In genomic region chr11:66268953-66269906, GRCh38 we compare ENCODE assay signal across 8 cellular contexts. TPM values are rescaled to one million over a fixed set of nuclear protein-coding genes. Genes with fewer than 3 reads are reported as not detected.
DNase-seq lines count a peak whose midpoint lies in the region; ATAC-seq, FAIRE-seq and TF ChIP-seq lines count a peak whose summit lies in the region.

No MANE protein-coding gene starts in this region.

- peak overlapping the region; percentile 94 for H3K4me2 ChIP-seq in A549

- ATAC-seq in A549 (peak in 1 of 2 experiments; percentile 1; a peak in 2 of 6 replicates), aorta (ENCODE audit: low FRiP score) (no peak), GM19023 (IDR thresholded peaks at IDR 0.05; ENCODE audit: unreplicated experiment) (no peak), omental fat pad (ENCODE audit: low FRiP score) (no peak)

- DNase-seq in A549 (ENCODE audit: low read depth in 1 of 2, low spot score in 1 of 2) (peak; percentile 45 to 61), GM12864 (ENCODE audit: low read depth) (no peak), RCC 7860 (ENCODE audit: low spot score) (peak; percentile 23), dedifferentiated amniotic fluid mesenchymal stem cell (ENCODE audit: extremely low spot score) (peak; percentile 27), aorta (no peak), omental fat pad (ENCODE audit: low spot score) (no peak)

- H3K27me3 ChIP-seq in aorta (ENCODE audit: control insufficient read depth in 1 of 2, insufficient read depth in 2 of 2, low read length in 1 of 2) = no peaks in the 10 kb centered on the region

- intact Hi-C loops in aorta (cut with DNase I) = loop anchor here in 1 of 2 donors (10.0 kb wide), 1 partner anchor 194 kb away; the partner anchor contains the start of gene PACS1

- CTCF ChIA-PET in A549 (lab: Yijun Ruan, JAX) = interaction anchor here (1.6 kb wide), 1 partner anchor 9 kb away, joined by 5 read pairs; no protein-coding TSS in a partner anchor

- TF ChIP-seq CTCF in A549 (IDR thresholded peaks at IDR 0.05) = no peak
- TF ChIP-seq CTCF in GM12864 (IDR thresholded peaks at IDR 0.05; ENCODE audit: low read depth, low read length, missing control alignments) = peak; percentile 21
- no peak for TF ChIP-seq CTCF in omental fat pad (IDR thresholded peaks at IDR 0.05)

- FAIRE-seq in A549 (lab: Jason Lieb, UNC) = no peak
- FAIRE-seq in RCC 7860 (lab: Jason Lieb, UNC) = no peak

- H3K4me1 ChIP-seq in A549 = peaks cover 19% of the 10 kb centered on the region
- peaks cover 3% of the 10 kb centered on the region for H3K4me1 ChIP-seq in mesodermal cell (ENCODE audit: control insufficient read depth, insufficient read depth, low read length, poor library complexity, severe bottlenecking)
- peaks cover 0 to 2% of the 10 kb centered on the region in 2 donors for H3K4me1 ChIP-seq in aorta (ENCODE audit: control insufficient read depth in 1 of 2, insufficient read depth in 2 of 2, low read length in 2 of 2)

- peak overlapping the region; percentile 91 to 97 for H3K27ac ChIP-seq in A549
- peak overlapping the region; percentile 91 for H3K27ac ChIP-seq in mesodermal cell (ENCODE audit: low read depth, low read length, severe bottlenecking)
- H3K27ac ChIP-seq in aorta (ENCODE audit: low read depth in 1 of 2, low read length in 2 of 2) = peak overlapping the region in 1 of 2 donors; percentile 41

- H3K36me3 ChIP-seq in mesodermal cell (ENCODE audit: control insufficient read depth, insufficient read depth, low read length) (peaks cover 45% of the 10 kb centered on the region), aorta (ENCODE audit: control insufficient read depth in 1 of 2, insufficient read depth in 2 of 2, low read length in 1 of 2) (peaks cover 2 to 10% of the 10 kb centered on the region in 2 donors)

- no peak for TF ChIP-seq RAD21 in A549 (conservative IDR thresholded peaks at IDR 0.05 in 1 of 2, IDR thresholded peaks at IDR 0.05 in 1 of 2)

- no peak for TF ChIP-seq EP300 in A549 (IDR thresholded peaks at IDR 0.05)

- no peaks in the 10 kb centered on the region for H3K9me3 ChIP-seq in A549
- H3K9me3 ChIP-seq in mesodermal cell (ENCODE audit: control insufficient read depth, low read length) = no peaks in the 10 kb centered on the region
- no peaks in the 10 kb centered on the region for H3K9me3 ChIP-seq in aorta (ENCODE audit: control insufficient read depth, low read length)

- POLR2A ChIA-PET in A549 (lab: Yijun Ruan, JAX) = interaction anchor here (1.0 to 1.2 kb wide), 2 partner anchors 11 to 43 kb away, joined by 3 to 6 read pairs; no protein-coding TSS in a partner anchor

- WGBS in A549 (ENCODE audit: missing lambda C conversion rate) = 7% methylated on average over 32 of the region's 32 CpGs
- WGBS in mesodermal cell (ENCODE audit: insufficient coverage in 2 of 2), 2 experiments = 4 to 5% methylated on average over 26 of the region's 32 CpGs
- WGBS in aorta, 2 donors = 2 to 3% methylated on average over 32 of the region's 32 CpGs

- no peak for TF ChIP-seq POLR2A in A549 (IDR thresholded peaks at IDR 0.05; ENCODE audit: low read length)

- H3K4me3 ChIP-seq in A549 = peak overlapping the region; percentile 93
- H3K4me3 ChIP-seq in GM12864 (ENCODE audit: low read depth, low read length) = peak overlapping the region; percentile 93
- H3K4me3 ChIP-seq in mesodermal cell (ENCODE audit: extremely low read depth, insufficient read depth, low read length, poor library complexity, severe bottlenecking) = peak overlapping the region; percentile 87
- H3K4me3 ChIP-seq in aorta (ENCODE audit: low read length in 2 of 2) = peak overlapping the region; percentile 59 to 77

TF ChIP-seq in A549, 52 proteins besides CTCF, POLR2A, EP300 and RAD21:
- 0 out of 5 replicates have a peak, but pooled peaks of 1 of the 2 experiments have one; percentile 40 for TF ChIP-seq JUN (IDR thresholded peaks at IDR 0.05)
- TF ChIP-seq ZNF302 (CRISPR knock-in tag; IDR thresholded peaks at IDR 0.05) = no peak
- no peak for TF ChIP-seq ATOH8 (CRISPR knock-in tag; IDR thresholded peaks at IDR 0.05; ENCODE audit: low read depth)
- TF ChIP-seq PHF8 (IDR thresholded peaks at IDR 0.05; ENCODE audit: borderline replicate concordance, low read depth) = 0 out of 2 replicates have a peak, but pooled peaks have one; percentile 57
- no peak for TF ChIP-seq ZSCAN20 (CRISPR knock-in tag; IDR thresholded peaks at IDR 0.05)
TF ChIP-seq in A549: peak in this region for 2.

RNA-seq across cellular contexts. Expression of gene RAB1B, which starts 0.8 kb away (rescaled TPM):
- polyA plus RNA-seq in A549 (2011; rRNA removed) (87.8 and 104 TPM in 2 replicates), A549 (2017; fragmentation: RNase III; extraction: RNeasy Plus Mini Kit Qiagen cat#74134 plus additional on column Dnase treatment) (141 to 149 TPM (median 147 TPM) in 3 replicates), aorta (100 to 1,000 TPM; 125 to 130 TPM)
- polyA plus RNA-seq in A549 (2012; cell fraction: cytosol; rRNA removed) = 156 and 206 TPM in 2 replicates
- polyA plus RNA-seq in A549 (2012; cell fraction: nucleus; rRNA removed) = 141 and 147 TPM in 2 replicates
- 147 and 157 TPM in 2 replicates for polyA minus RNA-seq in A549 (2011; rRNA and poly(A)+ RNA removed)
- polyA plus RNA-seq in mesodermal cell (2013, experiment 1 of 2) = 167 TPM
- 137 TPM for polyA plus RNA-seq in mesodermal cell (2013, experiment 2 of 2)
- total RNA-seq in aorta (100 to 1,000 TPM; 102 to 111 TPM), omental fat pad (100 to 1,000 TPM in 1 of 4 donors, 10 to 100 TPM in 3; 74.0 to 107 (median 87.1) TPM)

RNA-seq across cellular contexts. Expression of gene CNIH2, which starts 8.7 kb away (rescaled TPM):
- polyA plus RNA-seq in A549 (2011; rRNA removed) (0.95 and 0.98 TPM in 2 replicates), A549 (2017; fragmentation: RNase III; extraction: RNeasy Plus Mini Kit Qiagen cat#74134 plus additional on column Dnase treatment) (1.1 to 1.5 TPM (median 1.3 TPM) in 3 replicates), aorta (under 1 TPM in 1 of 2 donors, not detected in 1; 0.18 TPM)
- polyA plus RNA-seq in A549 (2012; cell fraction: cytosol; rRNA removed) = 2.2 and 2.3 TPM in 2 replicates
- polyA plus RNA-seq in A549 (2012; cell fraction: nucleus; rRNA removed) = 3.6 and 4.4 TPM in 2 replicates
- polyA minus RNA-seq in A549 (2011; rRNA and poly(A)+ RNA removed) = 0.34 TPM in 1 of 2 replicates, not detected in the other
- 17.0 TPM for polyA plus RNA-seq in mesodermal cell (2013, experiment 1 of 2)
- 12.7 TPM for polyA plus RNA-seq in mesodermal cell (2013, experiment 2 of 2)
- total RNA-seq in aorta (1 to 10 TPM in 1 of 2 donors, under 1 TPM in 1; 0.75 to 1.1 TPM), omental fat pad (not detected)

RNA-seq across cellular contexts. Expression of gene KLC2, which starts 11.7 kb away (rescaled TPM):
- polyA plus RNA-seq in A549 (2011; rRNA removed) = 13.7 and 13.8 TPM in 2 replicates
- polyA plus RNA-seq in A549 (2012; cell fraction: cytosol; rRNA removed) = 26.6 and 33.5 TPM in 2 replicates
- polyA plus RNA-seq in A549 (2012; cell fraction: nucleus; rRNA removed) = 62.6 and 79.2 TPM in 2 replicates
- polyA plus RNA-seq in A549 (2017; fragmentation: RNase III; extraction: RNeasy Plus Mini Kit Qiagen cat#74134 plus additional on column Dnase treatment) = 35.1 to 35.8 TPM (median 35.2 TPM) in 3 replicates
- polyA minus RNA-seq in A549 (2011; rRNA and poly(A)+ RNA removed) = 23.2 and 30.5 TPM in 2 replicates
- polyA plus RNA-seq in mesodermal cell (2013, experiment 1 of 2) = 29.7 TPM
- polyA plus RNA-seq in mesodermal cell (2013, experiment 2 of 2) = 30.8 TPM
- total RNA-seq in aorta = 10 to 100 TPM; 32.4 to 34.3 TPM
- 10 to 100 TPM; 14.8 to 27.0 TPM for polyA plus RNA-seq in aorta
- 10 to 100 TPM in 2 of 4 donors, 1 to 10 TPM in 2; 9.5 to 15.9 (median 11.9) TPM for total RNA-seq in omental fat pad

RNA-seq across cellular contexts. Expression of gene YIF1A, which starts 19.7 kb away (rescaled TPM):
- 99.7 and 132 TPM in 2 replicates for polyA plus RNA-seq in A549 (2011; rRNA removed)
- polyA plus RNA-seq in A549 (2012; cell fraction: cytosol; rRNA removed) = 206 and 244 TPM in 2 replicates
- 215 and 261 TPM in 2 replicates for polyA plus RNA-seq in A549 (2012; cell fraction: nucleus; rRNA removed)
- 79.7 to 91.3 TPM (median 82.0 TPM) in 3 replicates for polyA plus RNA-seq in A549 (2017; fragmentation: RNase III; extraction: RNeasy Plus Mini Kit Qiagen cat#74134 plus additional on column Dnase treatment)
- polyA minus RNA-seq in A549 (2011; rRNA and poly(A)+ RNA removed) = 167 and 194 TPM in 2 replicates
- 114 TPM for polyA plus RNA-seq in mesodermal cell (2013, experiment 1 of 2)
- 86.6 TPM for polyA plus RNA-seq in mesodermal cell (2013, experiment 2 of 2)
- 10 to 100 TPM; 73.2 to 75.5 TPM for total RNA-seq in aorta
- polyA plus RNA-seq in aorta = 100 to 1,000 TPM in 1 of 2 donors, 10 to 100 TPM in 1; 76.0 to 109 TPM
- 100 to 1,000 TPM in 1 of 4 donors, 10 to 100 TPM in 3; 57.1 to 116 (median 63.4) TPM for total RNA-seq in omental fat pad

RNA-seq across cellular contexts. Expression of gene TMEM151A, which starts 22.5 kb away (rescaled TPM):
- polyA plus RNA-seq in A549 (2011; rRNA removed) = 0.44 and 0.62 TPM in 2 replicates
- polyA plus RNA-seq in A549 (2012; cell fraction: cytosol; rRNA removed) = 0.91 and 1.8 TPM in 2 replicates
- polyA plus RNA-seq in A549 (2012; cell fraction: nucleus; rRNA removed) = 1.8 and 2.3 TPM in 2 replicates
- 1.3 to 1.8 TPM (median 1.6 TPM) in 3 replicates for polyA plus RNA-seq in A549 (2017; fragmentation: RNase III; extraction: RNeasy Plus Mini Kit Qiagen cat#74134 plus additional on column Dnase treatment)
- 0.79 and 0.92 TPM in 2 replicates for polyA minus RNA-seq in A549 (2011; rRNA and poly(A)+ RNA removed)
- polyA plus RNA-seq in mesodermal cell (2013, experiment 1 of 2) = 0.26 TPM
- 0.30 TPM for polyA plus RNA-seq in mesodermal cell (2013, experiment 2 of 2)
- under 1 TPM in 1 of 2 donors, not detected in 1; 0.13 TPM for total RNA-seq in aorta
- not detected for polyA plus RNA-seq in aorta
- total RNA-seq in omental fat pad = 10 to 100 TPM in 1 of 4 donors, 1 to 10 TPM in 2, not detected in 1; 1.6 to 14.8 (median 9.1) TPM

Comparison
In these comparisons a context has a peak if more than half of its experiments do, and no peak if none do; other contexts are left out.
1. DNase-seq: peak in A549 (2 of 2), RCC 7860 (single experiment) and dedifferentiated amniotic fluid mesenchymal stem cell (single experiment); none in GM12864 (single experiment), aorta (0 of 2) and omental fat pad (single experiment).
2. Peak in every context shown above with its lines, with median percentiles within 50 percentile points of each other: H3K4me3 ChIP-seq.